8 cellular contexts compared by ENCODE assay signal in genomic region chrX:152830312-152831305, GRCh38. TPM values are rescaled to one million over a fixed set of nuclear protein-coding genes. Genes with fewer than 3 reads are reported as not detected.
A peak's percentile ranks its signal among the peaks of the same experiment; 100 is the strongest.
DNase-seq lines count a peak whose midpoint lies in the region; ATAC-seq and TF ChIP-seq lines count a peak whose summit lies in the region.

Gene CETN2 (minus strand): TSS chrX:152830757. CDS start chrX:152830710, 47 bp downstream.
Gene NSDHL (plus strand): TSS chrX:152831063. CDS start chrX:152846325, 15,262 bp downstream.

- H3K4me1 ChIP-seq in muscle layer of colon (ENCODE audit: insufficient read depth, low read length): no peaks in the 10 kb centered on the region

- peaks cover 20% of the 10 kb centered on the region for H3K4me1 Mint-ChIP-seq in activated T-cell treated with anti-CD3 and anti-CD28 coated beads, Interleukin-2, amount 50 U/mL, for 4 hours (ENCODE audit: low read depth)

- peak within 1 kb of the TSS; percentile 63 to 82 for H3K4me3 ChIP-seq in muscle layer of colon (ENCODE audit: low read depth in 1 of 2, low read length in 2 of 2)

- peaks cover 6% of the 10 kb centered on the region for H3K36me3 Mint-ChIP-seq in activated T-cell treated with anti-CD3 and anti-CD28 coated beads, Interleukin-2, amount 50 U/mL, for 4 hours (ENCODE audit: insufficient read depth)

- H3K27me3 ChIP-seq in muscle layer of colon (ENCODE audit: control insufficient read depth in 1 of 2, insufficient read depth in 2 of 2, low read length in 2 of 2): no peaks in the 10 kb centered on the region

- H3K9ac ChIP-seq in muscle layer of colon (ENCODE audit: low read length): peak within 1 kb of the TSS; percentile 73

- peaks cover 5% of the 10 kb centered on the region for H3K36me3 ChIP-seq in muscle layer of colon (ENCODE audit: insufficient read depth, low read length)

- DNase-seq in DMS153 treated with DMSO at 0.1 percent for 48 hours (lab: John Stamatoyannopoulos, UW; ENCODE audit: unreplicated experiment) (peak; percentile 96), KBM-7 (peak; percentile 99)
- peak; percentile 89 for DNase-seq in activated T-cell treated with anti-CD3 and anti-CD28 coated beads, Interleukin-2, amount 50 U/mL, for 4 hours
- DNase-seq in stimulated activated CD8-positive, alpha-beta memory T cell treated with anti-CD3 and anti-CD28 coated beads, Interleukin-7, amount 100 ng/mL, for 24 hours (ENCODE audit: low read depth): peak; percentile 84

- in situ Hi-C loops in KBM-7 (cut with MboI; ENCODE audit: low pct_unique_long_range_greater_than_20kb, low sequenced_read_pairs): no loop called here

- H3K4me3 Mint-ChIP-seq in activated T-cell treated with anti-CD3 and anti-CD28 coated beads, Interleukin-2, amount 50 U/mL, for 4 hours: peak within 1 kb of the TSS; percentile 90

- H3K27ac ChIP-seq in muscle layer of colon (ENCODE audit: low read depth, low read length): peak within 1 kb of the TSS; percentile 69

- no peaks in the 10 kb centered on the region for H3K9me3 ChIP-seq in muscle layer of colon (ENCODE audit: low read length)

- ATAC-seq in GM21717 (IDR thresholded peaks at IDR 0.05; ENCODE audit: unreplicated experiment) (peak; percentile 98), esophagus mucosa (peak; percentile 99)
- ATAC-seq in activated T-cell treated with anti-CD3 and anti-CD28 coated beads, Interleukin-2, amount 50 U/mL, for 4 hours: peak; percentile 97 to 99

- H3K27me3 Mint-ChIP-seq in activated T-cell treated with anti-CD3 and anti-CD28 coated beads, Interleukin-2, amount 50 U/mL, for 4 hours (ENCODE audit: low read depth): no peaks in the 10 kb centered on the region

- H3K9me3 Mint-ChIP-seq in activated T-cell treated with anti-CD3 and anti-CD28 coated beads, Interleukin-2, amount 50 U/mL, for 4 hours: no peaks in the 10 kb centered on the region

TF ChIP-seq in PFSK-1, 5 proteins besides CTCF, POLR2A, EP300 and RAD21:
- TF ChIP-seq TAF1 (IDR thresholded peaks at IDR 0.05; ENCODE audit: borderline replicate concordance, insufficient read depth, low read length): no peak
- TF ChIP-seq POLR2AphosphoS5 (IDR thresholded peaks at IDR 0.05; ENCODE audit: low read depth, low read length): peak; percentile 75
- TF ChIP-seq SIN3A (IDR thresholded peaks at IDR 0.05; ENCODE audit: borderline replicate concordance, insufficient read depth, low read length): no peak
- TF ChIP-seq REST (IDR thresholded peaks at IDR 0.05; ENCODE audit: insufficient read depth in 1 of 2, low read depth in 2 of 2, low read length in 2 of 2): no peak
- peak; percentile 25 for TF ChIP-seq FOXP2 (optimal IDR thresholded peaks at IDR 0.05; ENCODE audit: borderline replicate concordance, extremely low read depth, extremely low read length, insufficient read depth)

RNA-seq across cellular contexts. Expression of gene CETN2, which starts in this region (rescaled TPM):
- 5.6 TPM for polyA plus RNA-seq in PFSK-1 (2012; ENCODE audit: insufficient read length, low read depth)
- total RNA-seq in activated T-cell treated with anti-CD3 and anti-CD28 coated beads, Interleukin-2, amount 50 U/mL, for 4 hours: 1 to 10 TPM; 8.6 to 9.8 (median 9.6) TPM
- 32.4 TPM for total RNA-seq in esophagus mucosa

RNA-seq across cellular contexts. Expression of gene NSDHL, which starts in this region (rescaled TPM):
- polyA plus RNA-seq in PFSK-1 (2012; ENCODE audit: insufficient read length, low read depth): 27.5 TPM
- 10 to 100 TPM; 18.3 to 21.4 (median 18.7) TPM for total RNA-seq in activated T-cell treated with anti-CD3 and anti-CD28 coated beads, Interleukin-2, amount 50 U/mL, for 4 hours
- total RNA-seq in esophagus mucosa: 47.4 TPM

Comparison
In these comparisons a context has a peak if more than half of its experiments do, and no peak if none do; other contexts are left out.
1. Peak in every context shown above with its lines: DNase-seq, ATAC-seq, H3K4me3 ChIP-seq and H3K27ac ChIP-seq.